ENCODE assay signal across 7 cellular contexts in the genomic region with DNA sequence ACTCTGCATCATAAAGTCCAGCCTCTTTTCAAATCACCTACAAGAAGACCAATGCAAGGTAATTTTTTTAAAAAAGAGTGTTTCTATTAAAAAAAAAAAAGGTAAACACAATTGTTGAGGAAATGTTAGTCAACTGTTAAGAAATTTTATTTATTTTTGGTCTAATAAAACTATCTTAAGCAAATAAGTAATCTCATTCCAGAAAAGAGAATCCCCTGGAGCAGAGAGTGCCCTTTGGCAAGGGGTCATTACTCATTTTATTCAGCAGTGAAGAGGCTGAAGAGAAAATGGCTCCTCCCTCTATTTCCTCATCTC.
A peak's percentile ranks its signal among the peaks of the same experiment; 100 is the strongest.
DNase-seq lines count a peak whose midpoint lies in the region; ATAC-seq and TF ChIP-seq lines count a peak whose summit lies in the region.

No MANE protein-coding gene starts in this region.

- peaks cover 21% of the 10 kb centered on the region for H3K4me1 ChIP-seq in body of pancreas
- H3K4me1 ChIP-seq in psoas muscle = peaks cover 8% of the 10 kb centered on the region
- H3K4me1 ChIP-seq in mucosa of descending colon (ENCODE audit: low read depth) = peaks cover 6% of the 10 kb centered on the region

- peak; percentile 94 for DNase-seq in EL
- peak; percentile 67 for DNase-seq in NCI-H2029 (lab: John Stamatoyannopoulos, UW)
- no peak for DNase-seq in body of pancreas
- DNase-seq in psoas muscle = no peak
- no peak for DNase-seq in SW 1271 (lab: John Stamatoyannopoulos, UW)
- DNase-seq in mucosa of descending colon = no peak
- no peak for DNase-seq in posterior vena cava (ENCODE audit: low spot score)

- H3K27ac ChIP-seq in body of pancreas (peak overlapping the region in 3 of 4 donors; percentile 16 to 64 (median 41)), psoas muscle (no peak overlapping the region)

- intact Hi-C loops in body of pancreas (cut with DNase I) (no loop called here), psoas muscle (cut with DNase I) (loop anchor here (2.0 to 5.0 kb wide), 3 partner anchors 62 to 250 kb away; a partner anchor contains a TSS), mucosa of descending colon (cut with DNase I, micrococcal nuclease) (no loop called here), posterior vena cava (cut with DNase I) (loop anchor here in 1 of 2 donors (5.0 kb wide), 1 partner anchor 252 kb away; no protein-coding TSS in a partner anchor)

- no peaks in the 10 kb centered on the region for H3K36me3 ChIP-seq in body of pancreas (replicated peaks in 1 of 2; ENCODE audit: insufficient read depth in 1 of 2, low read depth in 2 of 2)
- H3K36me3 ChIP-seq in psoas muscle (ENCODE audit: insufficient read depth in 1 of 2, low read depth in 1 of 2) = peaks cover 0 to 5% of the 10 kb centered on the region in 2 donors
- no peaks in the 10 kb centered on the region for H3K36me3 ChIP-seq in mucosa of descending colon (ENCODE audit: low read depth)

- ATAC-seq in body of pancreas (peak; percentile 67), psoas muscle (peak in 3 of 4 donors; percentile 63 to 82 (median 80)), mucosa of descending colon (no peak)

- no peaks in the 10 kb centered on the region for H3K27me3 ChIP-seq in body of pancreas
- H3K27me3 ChIP-seq in psoas muscle (ENCODE audit: insufficient read depth in 3 of 3, low read length in 2 of 3) = no peaks in the 10 kb centered on the region

- H3K4me3 ChIP-seq in body of pancreas (no peak overlapping the region), psoas muscle (no peak overlapping the region), mucosa of descending colon (no peak overlapping the region)

- H3K9me3 ChIP-seq in body of pancreas (no peaks in the 10 kb centered on the region), psoas muscle (no peaks in the 10 kb centered on the region), mucosa of descending colon (no peaks in the 10 kb centered on the region)

- TF ChIP-seq POLR2A in body of pancreas (IDR thresholded peaks at IDR 0.05) = no peak

- TF ChIP-seq CTCF in body of pancreas (IDR thresholded peaks at IDR 0.05) = no peak
- TF ChIP-seq CTCF in psoas muscle (IDR thresholded peaks at IDR 0.05) = no peak
- TF ChIP-seq CTCF in mucosa of descending colon (IDR thresholded peaks at IDR 0.05) = no peak

Comparison
In these comparisons a context has a peak if more than half of its experiments do, and no peak if none do; other contexts are left out.
1. DNase-seq: peak in EL (single experiment) and NCI-H2029 (single experiment); none in body of pancreas (0 of 4), psoas muscle (0 of 2), SW 1271 (0 of 2), mucosa of descending colon (0 of 3) and posterior vena cava (single experiment).
2. intact Hi-C loops: an anchor here in psoas muscle (2.0 to 5.0 kb wide); none called in body of pancreas and mucosa of descending colon.